In the genomic region with DNA sequence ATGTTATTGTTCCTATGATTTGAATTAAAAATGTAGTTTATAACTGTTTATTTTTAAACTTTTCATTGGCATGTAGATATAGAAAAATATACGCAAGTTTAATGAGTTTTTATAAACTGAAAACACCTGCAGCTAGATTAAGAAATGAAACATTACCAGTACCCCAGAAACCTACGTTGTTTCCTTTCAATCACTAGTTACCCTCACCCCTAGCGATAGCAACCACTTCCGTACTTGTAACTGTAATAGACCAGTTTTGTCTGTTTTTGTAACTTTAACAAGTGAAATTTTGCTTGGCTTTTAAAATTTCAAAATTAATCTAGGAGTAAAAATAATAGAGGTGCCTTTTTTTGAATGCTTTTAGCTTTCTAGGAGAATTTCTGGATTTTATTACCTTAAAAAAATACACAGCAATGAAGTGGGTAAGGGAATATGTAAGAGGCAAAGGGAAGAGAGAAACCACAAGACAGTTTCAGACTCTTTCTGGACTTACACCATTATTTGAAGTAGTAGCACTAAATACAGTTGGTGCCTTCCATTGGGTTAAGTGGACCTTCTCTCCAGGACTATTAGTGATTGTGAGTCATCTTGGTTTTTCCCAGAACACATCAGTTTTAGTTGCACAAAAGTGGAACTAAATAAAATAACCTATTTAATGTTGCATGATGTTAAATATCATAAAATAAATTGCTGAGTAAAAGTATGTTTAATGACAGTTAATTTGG, we compare ENCODE assay signal across 13 cellular contexts. TPM values are rescaled to one million over a fixed set of nuclear protein-coding genes. Genes with fewer than 3 reads are reported as not detected.
DNase-seq lines count a peak whose midpoint lies in the region; ATAC-seq and TF ChIP-seq lines count a peak whose summit lies in the region.
"Had no signal": no experiment of that assay in that cellular context is flagged by ENCODE, and none has a peak within 500 bp of the region (broad histone marks: within the 10 kb centered on the region; RNA-seq: fewer than 3 reads in every experiment).

No MANE protein-coding gene starts in this region.

- TF ChIP-seq CTCF in KMS-11 (conservative IDR thresholded peaks at IDR 0.05; ENCODE audit: low read depth, low read length), result no peak
- TF ChIP-seq CTCF in astrocyte of the spinal cord (IDR thresholded peaks at IDR 0.05; ENCODE audit: low read depth, low read length), result no peak
- TF ChIP-seq CTCF in Calu3 (IDR thresholded peaks at IDR 0.05; ENCODE audit: unreplicated experiment), result no peak
- TF ChIP-seq CTCF in testis (IDR thresholded peaks at IDR 0.05), result no peak

- no peaks in the 10 kb centered on the region for H3K9me3 ChIP-seq in testis
- H3K9me3 ChIP-seq: upper lobe of left lung had no signal

- ATAC-seq in stimulated activated naive CD8-positive, alpha-beta T cell treated with anti-CD3 and anti-CD28 coated beads, Interleukin-15, Interleukin-2, amounts not matched to agents 100 U/mL and 50 U/mL, for 24 hours, result no peak
- no peak for ATAC-seq in GM18520 (IDR thresholded peaks at IDR 0.05; ENCODE audit: unreplicated experiment)

- H3K27me3 ChIP-seq in KMS-11 (ENCODE audit: insufficient read depth, low read depth) (no peaks in the 10 kb centered on the region; the same call in 1 of the 2 replicates), testis (no peaks in the 10 kb centered on the region)
- H3K27me3 ChIP-seq: upper lobe of left lung had no signal

- H3K27ac Mint-ChIP-seq in stimulated activated naive CD8-positive, alpha-beta T cell treated with anti-CD3 and anti-CD28 coated beads, Interleukin-15, Interleukin-2, amounts not matched to agents 100 ng/mL and 50 ng/mL, for 24 hours, result peak overlapping the region; percentile 45
- no peak overlapping the region for H3K27ac Mint-ChIP-seq in Calu3 (ENCODE audit: unreplicated experiment)

- no peak overlapping the region for H3K4me3 Mint-ChIP-seq in stimulated activated naive CD8-positive, alpha-beta T cell treated with anti-CD3 and anti-CD28 coated beads, Interleukin-15, Interleukin-2, amounts not matched to agents 100 ng/mL and 50 ng/mL, for 24 hours
- no peak overlapping the region for H3K4me3 Mint-ChIP-seq in Calu3 (ENCODE audit: low read depth, unreplicated experiment)

- DNase-seq in stimulated activated naive CD8-positive, alpha-beta T cell treated with anti-CD3 and anti-CD28 coated beads, Interleukin-15, Interleukin-2, amounts not matched to agents 100 U/mL and 50 U/mL, for 24 hours, result no peak
- DNase-seq in astrocyte of the spinal cord (ENCODE audit: low read depth, low spot score) (peak; percentile 43), Calu3 (no peak), NK-92 (lab: John Stamatoyannopoulos, UW; ENCODE audit: unreplicated experiment) (no peak), testis (no peak)
- DNase-seq: anterior cingulate cortex, kidney glomerular epithelial cell, PC-9 had no signal

- H4K20me1 ChIP-seq in KMS-11 (ENCODE audit: insufficient read depth), result peaks cover 4% of the 10 kb centered on the region; the same call in 1 of the 2 replicates

- H3K9ac ChIP-seq in KMS-11, result peak overlapping the region; percentile 23; the same call in 1 of the 2 replicates

- H3K4me1 ChIP-seq in KMS-11 (ENCODE audit: low read depth, poor library complexity, severe bottlenecking), result peaks cover 77% of the 10 kb centered on the region
- H3K4me1 ChIP-seq in testis, result no peaks in the 10 kb centered on the region
- H3K4me1 ChIP-seq: upper lobe of left lung had no signal

- H2AFZ ChIP-seq in KMS-11 (ENCODE audit: low read depth), result no peak overlapping the region
- H2AFZ ChIP-seq: PC-9 had no signal

- intact Hi-C loops in Calu3 (cut with micrococcal nuclease; ENCODE audit: unreplicated experiment) (no loop called here), testis (cut with DNase I; ENCODE audit: low total_unique reads) (no loop called here)

- H3K27ac ChIP-seq in KMS-11 (peak overlapping the region; percentile 79), testis (no peak overlapping the region)
- H3K27ac ChIP-seq: epithelial cell of prostate, PC-9, upper lobe of left lung had no signal

- peak overlapping the region; percentile 89 for H3K4me2 ChIP-seq in KMS-11
- H3K4me2 ChIP-seq: PC-9 had no signal

- H3K4me1 Mint-ChIP-seq in stimulated activated naive CD8-positive, alpha-beta T cell treated with anti-CD3 and anti-CD28 coated beads, Interleukin-15, Interleukin-2, amounts not matched to agents 100 ng/mL and 50 ng/mL, for 24 hours (ENCODE audit: low read depth), result peaks cover 29% of the 10 kb centered on the region
- peaks cover 19% of the 10 kb centered on the region for H3K4me1 Mint-ChIP-seq in Calu3 (ENCODE audit: low read depth, unreplicated experiment)

- 90 to 91% methylated on average over 4 of the region's 4 CpGs for whole genome bisulfite sequencing in testis, 2 donors

- no TSS peak for BruUV-seq in Calu3 (replicated peaks; lab: Mats Ljungman, UMichigan)

- CTCF ChIA-PET in Calu3 (lab: Charles Lee), result no interaction called here

- peaks cover 46% of the 10 kb centered on the region for H3K79me2 ChIP-seq in KMS-11 (ENCODE audit: insufficient read depth, low read depth)

- H3K36me3 ChIP-seq in KMS-11 (ENCODE audit: insufficient read depth), result peaks cover 39% of the 10 kb centered on the region; the same call in 1 of the 2 replicates
- H3K36me3 ChIP-seq in testis (ENCODE audit: low read depth, missing control alignments), result peaks cover 5% of the 10 kb centered on the region

- no peaks in the 10 kb centered on the region for H3K27me3 Mint-ChIP-seq in stimulated activated naive CD8-positive, alpha-beta T cell treated with anti-CD3 and anti-CD28 coated beads, Interleukin-15, Interleukin-2, amounts not matched to agents 100 ng/mL and 50 ng/mL, for 24 hours
- no peaks in the 10 kb centered on the region for H3K27me3 Mint-ChIP-seq in Calu3 (ENCODE audit: unreplicated experiment)

- peaks cover 81% of the 10 kb centered on the region for H3K36me3 Mint-ChIP-seq in stimulated activated naive CD8-positive, alpha-beta T cell treated with anti-CD3 and anti-CD28 coated beads, Interleukin-15, Interleukin-2, amounts not matched to agents 100 ng/mL and 50 ng/mL, for 24 hours (ENCODE audit: low read depth)
- H3K36me3 Mint-ChIP-seq in Calu3 (ENCODE audit: insufficient read depth, unreplicated experiment), result peaks cover 78% of the 10 kb centered on the region

- no peak for TF ChIP-seq POLR2A in testis (IDR thresholded peaks at IDR 0.05)

- in situ Hi-C loops in astrocyte of the spinal cord (cut with HindIII; ENCODE audit: low sequenced_read_pairs), result no loop called here

- no peak overlapping the region for H3K4me3 ChIP-seq in KMS-11 (IDR thresholded peaks at IDR 0.05; ENCODE audit: insufficient read depth, low read depth, low read length)
- H3K4me3 ChIP-seq in astrocyte of the spinal cord (ENCODE audit: low read depth, low read length), result no peak overlapping the region
- H3K4me3 ChIP-seq in testis, result no peak overlapping the region
- H3K4me3 ChIP-seq: PC-9, upper lobe of left lung had no signal

- H3K9me3 Mint-ChIP-seq in stimulated activated naive CD8-positive, alpha-beta T cell treated with anti-CD3 and anti-CD28 coated beads, Interleukin-15, Interleukin-2, amounts not matched to agents 100 ng/mL and 50 ng/mL, for 24 hours, result no peaks in the 10 kb centered on the region
- H3K9me3 Mint-ChIP-seq in Calu3 (ENCODE audit: low read depth, unreplicated experiment), result no peaks in the 10 kb centered on the region

RNA-seq across cellular contexts. Expression of a gene that starts 18.7 kb away (rescaled TPM):
- total RNA-seq in Calu3 (2022), result 74.7 and 80.1 TPM in 2 replicates
- 10 to 100 TPM; 47.7 to 50.5 TPM for total RNA-seq in testis
- 49.9 TPM for polyA plus RNA-seq in testis (ENCODE audit: insufficient read depth, low read depth, low replicate concordance)

RNA-seq across cellular contexts. Expression of a gene that starts 35.2 kb away (rescaled TPM):
- total RNA-seq in Calu3 (2022) (268 and 273 TPM in 2 replicates), testis (100 to 1,000 TPM; 281 to 377 TPM)
- polyA plus RNA-seq in testis (ENCODE audit: insufficient read depth, low read depth, low replicate concordance), result 419 TPM
